In the genomic region with DNA sequence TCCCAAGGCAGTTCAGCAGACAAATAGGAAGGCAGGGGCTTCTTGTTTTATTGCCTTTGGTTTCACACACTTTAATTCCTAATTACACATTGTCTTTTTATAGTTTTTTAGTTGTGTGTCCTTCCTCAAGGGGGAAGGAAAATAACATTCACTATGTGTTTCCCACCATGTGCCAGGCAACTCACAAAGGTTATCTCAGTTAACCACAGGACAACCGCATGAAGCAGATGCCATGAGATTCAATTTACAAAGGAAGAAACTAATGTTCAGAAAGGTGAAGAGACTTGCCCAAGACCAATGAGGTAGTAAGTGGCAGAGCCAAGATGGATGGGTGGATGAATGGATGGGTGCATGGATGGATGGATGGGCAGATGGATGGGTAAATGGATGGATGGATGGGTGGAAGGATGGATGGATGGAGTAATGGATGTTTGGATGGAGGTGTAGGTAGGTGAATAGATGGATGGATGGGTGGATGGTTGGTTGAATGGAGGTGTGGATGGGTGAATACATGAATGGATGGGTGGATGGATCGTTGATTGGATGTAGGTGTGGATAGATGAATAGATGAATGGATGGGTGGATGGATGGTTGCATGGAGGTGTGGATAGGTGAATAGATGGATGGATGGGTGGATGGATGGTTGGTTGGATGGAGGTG, we compare ENCODE assay signal across 18 cellular contexts.
DNase-seq lines count a peak whose midpoint lies in the region; ATAC-seq, FAIRE-seq and TF ChIP-seq lines count a peak whose summit lies in the region.
"Had no signal": no experiment of that assay in that cellular context is flagged by ENCODE, and none has a peak within 500 bp of the region (broad histone marks: within the 10 kb centered on the region; RNA-seq: fewer than 3 reads in every experiment).

No MANE protein-coding gene starts in this region.

- DNase-seq in IMR-90: peak; percentile 20
- DNase-seq in caudate nucleus (lab: John Stamatoyannopoulos, UW): no peak
- DNase-seq in urothelium cell line (ENCODE audit: low spot score): no peak
- DNase-seq in T-helper 9 cell: no peak
- DNase-seq: activated CD4-positive, alpha-beta memory T cell treated with anti-CD3 and anti-CD28 coated beads, Interleukin-2, amount 10 ng/mL, durations not matched to agents 7 days and 5 days; activated naive CD8-positive, alpha-beta T cell treated with anti-CD3 and anti-CD28 coated beads for 36 hours; activated T-cell treated with anti-CD3 and anti-CD28 coated beads, Interleukin-2, amount 50 U/mL, for 72 hours; NCI-H1105; NCI-H2171 treated with DMSO at 0.1 percent for 48 hours; stimulated activated CD4-positive, alpha-beta T cell treated with anti-CD3 and anti-CD28 coated beads, Interleukin-4, amount 100 ng/mL, for 24 hours; stimulated activated CD8-positive, alpha-beta memory T cell treated with anti-CD3 and anti-CD28 coated beads, Interleukin-4, amount 100 ng/mL, for 48 hours had no signal

- no peak overlapping the region; the same call in 1 of the 2 replicates for H3K9ac ChIP-seq in IMR-90 (ENCODE audit: low read depth, low read length)
- H3K9ac ChIP-seq: KMS-11 had no signal

- in situ Hi-C loops in IMR-90 (cut with MboI; ENCODE audit: low sequenced_read_pairs): no loop called here

- H2AK5ac ChIP-seq in IMR-90 (ENCODE audit: low read depth, low read length): peak overlapping the region; percentile 90

- POLR2A ChIA-PET in IMR-90 (lab: Charles Lee; ENCODE audit: unreplicated experiment): no interaction called here

- H4K20me1 ChIP-seq in IMR-90 (ENCODE audit: insufficient read depth, low read length): peaks cover 9% of the 10 kb centered on the region

- BruUV-seq in IMR-90 (replicated peaks; lab: Mats Ljungman, UMichigan): no TSS peak

- TF ChIP-seq CTCF in IMR-90 (conservative IDR thresholded peaks at IDR 0.05; ENCODE audit: low read depth, low read length): no peak

- peak overlapping the region; percentile 90 for H4K91ac ChIP-seq in IMR-90 (ENCODE audit: insufficient read depth, low read depth, low read length)

- H3K9me3 ChIP-seq in IMR-90 (ENCODE audit: control insufficient read depth, insufficient read depth, low read length) (no peaks in the 10 kb centered on the region), muscle layer of duodenum (ENCODE audit: control insufficient read depth in 1 of 2, low read length in 2 of 2) (no peaks in the 10 kb centered on the region)

- dilution Hi-C loops in IMR-90 (cut with HindIII; ENCODE audit: low sequenced_read_pairs, unreplicated experiment): no loop called here

- no peak for ATAC-seq in IMR-90 (ENCODE audit: low read depth)
- no peak for ATAC-seq in HG02588 (IDR thresholded peaks at IDR 0.05; ENCODE audit: unreplicated experiment)
- ATAC-seq in HG03196 (IDR thresholded peaks at IDR 0.05; ENCODE audit: unreplicated experiment): no peak
- ATAC-seq: activated T-cell treated with anti-CD3 and anti-CD28 coated beads, Interleukin-2, amount 50 U/mL, for 72 hours had no signal

- no peak for TF ChIP-seq POLR2A in IMR-90 (IDR thresholded peaks at IDR 0.05; ENCODE audit: low read depth, low read length)

- H2AK9ac ChIP-seq in IMR-90 (replicated peaks; ENCODE audit: low read depth, low read length, poor library complexity): peak overlapping the region; percentile 22

- no peaks in the 10 kb centered on the region for H3K36me3 ChIP-seq in IMR-90 (ENCODE audit: control insufficient read depth, insufficient read depth, low read length)
- no peaks in the 10 kb centered on the region for H3K36me3 ChIP-seq in muscle layer of duodenum (ENCODE audit: control insufficient read depth in 1 of 2, insufficient read depth in 2 of 2, low read length in 2 of 2)

- WGBS in IMR-90 (ENCODE audit: extremely low coverage in 2 of 2, insufficient read length in 1 of 2), 2 experiments: 100% methylated on average over 1 of the region's 2 CpGs

- peak overlapping the region; percentile 18 for H4K5ac ChIP-seq in IMR-90 (ENCODE audit: low read depth, low read length)

- peak overlapping the region; percentile 62 to 70 for H4K8ac ChIP-seq in IMR-90 (ENCODE audit: low read depth in 2 of 2, low read length in 2 of 2)

- intact Hi-C loops in IMR-90 (cut with micrococcal nuclease): no loop called here

- TF ChIP-seq RAD21 in IMR-90 (IDR thresholded peaks at IDR 0.05; ENCODE audit: low read length): no peak

- H3K27me3 ChIP-seq in IMR-90 (ENCODE audit: control insufficient read depth, insufficient read depth, low read length): no peaks in the 10 kb centered on the region
- H3K27me3 ChIP-seq in muscle layer of duodenum (ENCODE audit: low read depth, low read length): no peaks in the 10 kb centered on the region

- H2BK20ac ChIP-seq in IMR-90 (ENCODE audit: low read depth, low read length): peak overlapping the region; percentile 41

- peak; percentile 95 for FAIRE-seq in urothelium cell line (lab: Jason Lieb, UNC)
- FAIRE-seq: RCC 7860 had no signal

- H2BK5ac ChIP-seq in IMR-90 (ENCODE audit: low read depth, low read length, poor library complexity, severe bottlenecking): peak overlapping the region; percentile 82

- H3K23ac ChIP-seq in IMR-90 (ENCODE audit: low read depth, low read length): peak overlapping the region; percentile 46

- peaks cover 23% of the 10 kb centered on the region for H3K9me1 ChIP-seq in IMR-90 (ENCODE audit: insufficient read depth, low read length)

- H3K27ac ChIP-seq in IMR-90 (ENCODE audit: insufficient read depth, low read length) (peak overlapping the region; percentile 30; the same call in 1 of the 2 replicates), caudate nucleus (ENCODE audit: low read depth, low read length) (peak overlapping the region; percentile 24), muscle layer of duodenum (ENCODE audit: low read length) (peak overlapping the region; percentile 46)
- H3K27ac ChIP-seq: KMS-11, VCaP had no signal

- peak overlapping the region; percentile 68; the same call in 1 of the 2 replicates for H3K56ac ChIP-seq in IMR-90 (ENCODE audit: extremely low read depth, insufficient read depth, low read length)

- H3K14ac ChIP-seq in IMR-90 (replicated peaks; ENCODE audit: low read depth, low read length): peak overlapping the region; percentile 79

- H3K4me3 ChIP-seq in IMR-90 (ENCODE audit: insufficient read depth, low read depth, low read length) (peak overlapping the region; percentile 36; the same call in 1 of the 2 replicates), muscle layer of duodenum (ENCODE audit: low read depth in 1 of 2, low read length in 2 of 2) (no peak overlapping the region)
- H3K4me3 ChIP-seq: lung had no signal

- peak overlapping the region; percentile 89 for H3K4ac ChIP-seq in IMR-90 (ENCODE audit: low read depth, low read length)

- H3K79me1 ChIP-seq in IMR-90 (ENCODE audit: low read depth in 1 of 2, low read length in 2 of 2): peaks cover 43 to 69% of the 10 kb centered on the region in 2 experiments

- CTCF ChIA-PET in IMR-90 (lab: Yijun Ruan, JAX): no interaction called here

- H2AFZ ChIP-seq in IMR-90 (replicated peaks; ENCODE audit: low read length, poor library complexity): no peak overlapping the region

- H3K18ac ChIP-seq in IMR-90 (ENCODE audit: low read depth, low read length): peak overlapping the region; percentile 57; the same call in 1 of the 2 replicates

- H3K4me1 ChIP-seq in IMR-90 (ENCODE audit: control insufficient read depth, insufficient read depth, low read length): peaks cover 20% of the 10 kb centered on the region
- H3K4me1 ChIP-seq in muscle layer of duodenum (ENCODE audit: control insufficient read depth in 1 of 2, insufficient read depth in 2 of 2, low read length in 2 of 2): peaks cover 0 to 14% of the 10 kb centered on the region in 2 donors

- H3K4me2 ChIP-seq in IMR-90 (ENCODE audit: low read depth, low read length): peak overlapping the region; percentile 85; the same call in 1 of the 2 replicates
- H3K4me2 ChIP-seq: KMS-11 had no signal

- H2BK120ac ChIP-seq in IMR-90 (ENCODE audit: low read depth, low read length): peak overlapping the region; percentile 67

- peak overlapping the region; percentile 67; the same call in 2 of the 3 replicates for H2BK15ac ChIP-seq in IMR-90 (ENCODE audit: low read depth, low read length)

TF ChIP-seq in IMR-90, 13 proteins besides CTCF, POLR2A, EP300 and RAD21:
- TF ChIP-seq, protein P1, sequence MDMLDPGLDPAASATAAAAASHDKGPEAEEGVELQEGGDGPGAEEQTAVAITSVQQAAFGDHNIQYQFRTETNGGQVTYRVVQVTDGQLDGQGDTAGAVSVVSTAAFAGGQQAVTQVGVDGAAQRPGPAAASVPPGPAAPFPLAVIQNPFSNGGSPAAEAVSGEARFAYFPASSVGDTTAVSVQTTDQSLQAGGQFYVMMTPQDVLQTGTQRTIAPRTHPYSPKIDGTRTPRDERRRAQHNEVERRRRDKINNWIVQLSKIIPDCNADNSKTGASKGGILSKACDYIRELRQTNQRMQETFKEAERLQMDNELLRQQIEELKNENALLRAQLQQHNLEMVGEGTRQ (IDR thresholded peaks at IDR 0.05; ENCODE audit: low read depth, low read length): no peak
- TF ChIP-seq RFX5 (IDR thresholded peaks at IDR 0.05; ENCODE audit: low read depth, low read length) (no peak), SMC3 (IDR thresholded peaks at IDR 0.05; ENCODE audit: low read depth, low read length) (no peak), MXI1 (IDR thresholded peaks at IDR 0.05; ENCODE audit: borderline replicate concordance, low read depth, low read length) (no peak), FOS (IDR thresholded peaks at IDR 0.05; ENCODE audit: low read depth, low read length) (no peak), CEBPB (IDR thresholded peaks at IDR 0.05; ENCODE audit: low read depth, low read length) (no peak), RCOR1 (IDR thresholded peaks at IDR 0.05; ENCODE audit: insufficient replicate concordance, low read length) (no peak), BHLHE40 (IDR thresholded peaks at IDR 0.05; ENCODE audit: low read depth, low read length) (no peak), CHD1 (IDR thresholded peaks at IDR 0.05; ENCODE audit: low read depth, low read length) (no peak), MAZ (IDR thresholded peaks at IDR 0.05; ENCODE audit: borderline replicate concordance, low read depth, low read length) (no peak), MAFK (IDR thresholded peaks at IDR 0.05; ENCODE audit: low read depth, low read length) (no peak), NFE2L2 (IDR thresholded peaks at IDR 0.05; ENCODE audit: low read depth, low read length) (no peak)
- TF ChIP-seq, protein P2, sequence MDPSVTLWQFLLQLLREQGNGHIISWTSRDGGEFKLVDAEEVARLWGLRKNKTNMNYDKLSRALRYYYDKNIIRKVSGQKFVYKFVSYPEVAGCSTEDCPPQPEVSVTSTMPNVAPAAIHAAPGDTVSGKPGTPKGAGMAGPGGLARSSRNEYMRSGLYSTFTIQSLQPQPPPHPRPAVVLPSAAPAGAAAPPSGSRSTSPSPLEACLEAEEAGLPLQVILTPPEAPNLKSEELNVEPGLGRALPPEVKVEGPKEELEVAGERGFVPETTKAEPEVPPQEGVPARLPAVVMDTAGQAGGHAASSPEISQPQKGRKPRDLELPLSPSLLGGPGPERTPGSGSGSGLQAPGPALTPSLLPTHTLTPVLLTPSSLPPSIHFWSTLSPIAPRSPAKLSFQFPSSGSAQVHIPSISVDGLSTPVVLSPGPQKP (IDR thresholded peaks at IDR 0.05; ENCODE audit: borderline replicate concordance, low read depth, low read length): no peak
